In genomic region chr11:111469200-111469599, GRCh38 we compare ENCODE assay signal across 1 cellular context.
TF ChIP-seq lines count a peak whose summit lies in the region.

No MANE protein-coding gene starts in this region.

TF ChIP-seq in GM12878, 131 proteins besides CTCF, POLR2A, EP300 and RAD21:
- TF ChIP-seq, protein P1, sequence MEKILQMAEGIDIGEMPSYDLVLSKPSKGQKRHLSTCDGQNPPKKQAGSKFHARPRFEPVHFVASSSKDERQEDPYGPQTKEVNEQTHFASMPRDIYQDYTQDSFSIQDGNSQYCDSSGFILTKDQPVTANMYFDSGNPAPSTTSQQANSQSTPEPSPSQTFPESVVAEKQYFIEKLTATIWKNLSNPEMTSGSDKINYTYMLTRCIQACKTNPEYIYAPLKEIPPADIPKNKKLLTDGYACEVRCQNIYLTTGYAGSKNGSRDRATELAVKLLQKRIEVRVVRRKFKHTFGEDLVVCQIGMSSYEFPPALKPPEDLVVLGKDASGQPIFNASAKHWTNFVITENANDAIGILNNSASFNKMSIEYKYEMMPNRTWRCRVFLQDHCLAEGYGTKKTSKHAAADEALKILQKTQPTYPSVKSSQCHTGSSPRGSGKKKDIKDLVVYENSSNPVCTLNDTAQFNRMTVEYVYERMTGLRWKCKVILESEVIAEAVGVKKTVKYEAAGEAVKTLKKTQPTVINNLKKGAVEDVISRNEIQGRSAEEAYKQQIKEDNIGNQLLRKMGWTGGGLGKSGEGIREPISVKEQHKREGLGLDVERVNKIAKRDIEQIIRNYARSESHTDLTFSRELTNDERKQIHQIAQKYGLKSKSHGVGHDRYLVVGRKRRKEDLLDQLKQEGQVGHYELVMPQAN (conservative IDR thresholded peaks at IDR 0.05) = no peak
- TF ChIP-seq, protein P2, sequence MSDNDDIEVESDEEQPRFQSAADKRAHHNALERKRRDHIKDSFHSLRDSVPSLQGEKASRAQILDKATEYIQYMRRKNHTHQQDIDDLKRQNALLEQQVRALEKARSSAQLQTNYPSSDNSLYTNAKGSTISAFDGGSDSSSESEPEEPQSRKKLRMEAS (IDR thresholded peaks at IDR 0.05; ENCODE audit: low read depth, low read length) = no peak; the same call in 1 of the 2 replicates
- no peak for TF ChIP-seq SREBF2 (IDR thresholded peaks at IDR 0.05; ENCODE audit: low read length)
- TF ChIP-seq, protein P3, sequence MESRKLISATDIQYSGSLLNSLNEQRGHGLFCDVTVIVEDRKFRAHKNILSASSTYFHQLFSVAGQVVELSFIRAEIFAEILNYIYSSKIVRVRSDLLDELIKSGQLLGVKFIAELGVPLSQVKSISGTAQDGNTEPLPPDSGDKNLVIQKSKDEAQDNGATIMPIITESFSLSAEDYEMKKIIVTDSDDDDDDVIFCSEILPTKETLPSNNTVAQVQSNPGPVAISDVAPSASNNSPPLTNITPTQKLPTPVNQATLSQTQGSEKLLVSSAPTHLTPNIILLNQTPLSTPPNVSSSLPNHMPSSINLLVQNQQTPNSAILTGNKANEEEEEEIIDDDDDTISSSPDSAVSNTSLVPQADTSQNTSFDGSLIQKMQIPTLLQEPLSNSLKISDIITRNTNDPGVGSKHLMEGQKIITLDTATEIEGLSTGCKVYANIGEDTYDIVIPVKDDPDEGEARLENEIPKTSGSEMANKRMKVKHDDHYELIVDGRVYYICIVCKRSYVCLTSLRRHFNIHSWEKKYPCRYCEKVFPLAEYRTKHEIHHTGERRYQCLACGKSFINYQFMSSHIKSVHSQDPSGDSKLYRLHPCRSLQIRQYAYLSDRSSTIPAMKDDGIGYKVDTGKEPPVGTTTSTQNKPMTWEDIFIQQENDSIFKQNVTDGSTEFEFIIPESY (IDR thresholded peaks at IDR 0.05) = no peak
- TF ChIP-seq SUPT20H (IDR thresholded peaks at IDR 0.05; ENCODE audit: borderline replicate concordance, control insufficient read depth, low read depth, low read length) = no peak
- no peak for TF ChIP-seq CHD4 (IDR thresholded peaks at IDR 0.05)
- TF ChIP-seq, protein P4, sequence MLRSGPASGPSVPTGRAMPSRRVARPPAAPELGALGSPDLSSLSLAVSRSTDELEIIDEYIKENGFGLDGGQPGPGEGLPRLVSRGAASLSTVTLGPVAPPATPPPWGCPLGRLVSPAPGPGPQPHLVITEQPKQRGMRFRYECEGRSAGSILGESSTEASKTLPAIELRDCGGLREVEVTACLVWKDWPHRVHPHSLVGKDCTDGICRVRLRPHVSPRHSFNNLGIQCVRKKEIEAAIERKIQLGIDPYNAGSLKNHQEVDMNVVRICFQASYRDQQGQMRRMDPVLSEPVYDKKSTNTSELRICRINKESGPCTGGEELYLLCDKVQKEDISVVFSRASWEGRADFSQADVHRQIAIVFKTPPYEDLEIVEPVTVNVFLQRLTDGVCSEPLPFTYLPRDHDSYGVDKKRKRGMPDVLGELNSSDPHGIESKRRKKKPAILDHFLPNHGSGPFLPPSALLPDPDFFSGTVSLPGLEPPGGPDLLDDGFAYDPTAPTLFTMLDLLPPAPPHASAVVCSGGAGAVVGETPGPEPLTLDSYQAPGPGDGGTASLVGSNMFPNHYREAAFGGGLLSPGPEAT (IDR thresholded peaks at IDR 0.05; ENCODE audit: low read depth) = 0 out of 2 replicates have a peak, but pooled peaks have one; percentile 32
- TF ChIP-seq HCFC1 (IDR thresholded peaks at IDR 0.05; ENCODE audit: low read length) = no peak
- TF ChIP-seq ZNF687 (IDR thresholded peaks at IDR 0.05) = no peak
- no peak for TF ChIP-seq YY1 (IDR thresholded peaks at IDR 0.05; ENCODE audit: low read depth, low read length)
- TF ChIP-seq ATF2 (IDR thresholded peaks at IDR 0.05; ENCODE audit: low read length) = peak; percentile 43; the same call in 1 of the 2 replicates
- TF ChIP-seq WRNIP1 (IDR thresholded peaks at IDR 0.05; ENCODE audit: borderline replicate concordance, low read depth, low read length) = no peak
- TF ChIP-seq ZNF274 (IDR thresholded peaks at IDR 0.05; ENCODE audit: insufficient read depth, insufficient read length) = no peak
- 0 out of 2 replicates have a peak, but pooled peaks have one; percentile 7 for TF ChIP-seq TCF12 (IDR thresholded peaks at IDR 0.05; ENCODE audit: low read depth, low read length)
- TF ChIP-seq BCL3 (IDR thresholded peaks at IDR 0.05; ENCODE audit: borderline replicate concordance, insufficient read depth, low read depth, low read length, poor library complexity, severe bottlenecking) = peak; percentile 10
- peak; percentile 58; the same call in 1 of the 2 replicates for TF ChIP-seq GATAD2B (conservative IDR thresholded peaks at IDR 0.05; ENCODE audit: low read depth)
- TF ChIP-seq EED (IDR thresholded peaks at IDR 0.05; ENCODE audit: low read depth) = no peak
- TF ChIP-seq POU2F2 (IDR thresholded peaks at IDR 0.05; ENCODE audit: borderline replicate concordance, low read depth, low read length) = no peak
- no peak for TF ChIP-seq RFX5 (IDR thresholded peaks at IDR 0.05; ENCODE audit: low read depth, low read length)
- no peak for TF ChIP-seq HDGF (IDR thresholded peaks at IDR 0.05)
- no peak for TF ChIP-seq ELK1 (IDR thresholded peaks at IDR 0.05; ENCODE audit: low read depth, low read length)
- no peak for TF ChIP-seq YBX1 (IDR thresholded peaks at IDR 0.05)
- no peak for TF ChIP-seq ZNF592 (IDR thresholded peaks at IDR 0.05)
- no peak for TF ChIP-seq PAX5 (IDR thresholded peaks at IDR 0.05; ENCODE audit: borderline replicate concordance, low read depth, low read length)
- TF ChIP-seq SIN3A (IDR thresholded peaks at IDR 0.05; ENCODE audit: low read depth, low read length) = no peak
- TF ChIP-seq MEF2B (IDR thresholded peaks at IDR 0.05; ENCODE audit: partially characterized antibody, poor library complexity, severe bottlenecking) = peak; percentile 93
- TF ChIP-seq SMAD1 (IDR thresholded peaks at IDR 0.05; ENCODE audit: low read depth, partially characterized antibody) = no peak
- TF ChIP-seq ZNF384 (IDR thresholded peaks at IDR 0.05; ENCODE audit: borderline replicate concordance, low read depth, low read length) = no peak
- TF ChIP-seq EGR1 (IDR thresholded peaks at IDR 0.05; ENCODE audit: borderline replicate concordance in 1 of 2, low read depth in 2 of 2, low read length in 2 of 2) = no peak
- TF ChIP-seq BCL11A (IDR thresholded peaks at IDR 0.05; ENCODE audit: low read depth, low read length) = no peak
TF ChIP-seq in GM12878: peak in this region for 6.
